22 cellular contexts compared by ENCODE assay signal in genomic region chr12:124323771-124324530, GRCh38. TPM values are rescaled to one million over a fixed set of nuclear protein-coding genes. Genes with fewer than 3 reads are reported as not detected.
DNase-seq lines count a peak whose midpoint lies in the region; ATAC-seq, FAIRE-seq and TF ChIP-seq lines count a peak whose summit lies in the region.
"Had no signal": no experiment of that assay in that cellular context is flagged by ENCODE, and none has a peak within 500 bp of the region (broad histone marks: within the 10 kb centered on the region; RNA-seq: fewer than 3 reads in every experiment).

No MANE protein-coding gene starts in this region.

- H3K4me3 Mint-ChIP-seq in HFFc6: peak overlapping the region; percentile 51; the same call in 1 of the 2 replicates
- H3K4me3 Mint-ChIP-seq in central memory CD8-positive, alpha-beta T cell: no peak overlapping the region
- H3K4me3 Mint-ChIP-seq in CD4-positive, alpha-beta memory T cell: no peak overlapping the region
- H3K4me3 Mint-ChIP-seq: H9, mesothelial cell of epicardium, type B pancreatic cell had no signal

- H3K79me2 ChIP-seq in keratinocyte (ENCODE audit: control insufficient read depth, insufficient read depth, low read length): no peaks in the 10 kb centered on the region

- FAIRE-seq in A549 (lab: Jason Lieb, UNC) (no peak), keratinocyte (lab: Jason Lieb, UNC) (peak; percentile 74)

- H3K4me2 ChIP-seq in A549: no peak overlapping the region
- no peak overlapping the region for H3K4me2 ChIP-seq in keratinocyte (ENCODE audit: control insufficient read depth, extremely low read depth, insufficient read depth, low read depth, low read length)

- H3K27me3 Mint-ChIP-seq in HFFc6 (ENCODE audit: insufficient read depth): peaks cover 39% of the 10 kb centered on the region
- no peaks in the 10 kb centered on the region for H3K27me3 Mint-ChIP-seq in central memory CD8-positive, alpha-beta T cell
- no peaks in the 10 kb centered on the region for H3K27me3 Mint-ChIP-seq in CD4-positive, alpha-beta memory T cell

- DNase-seq in A549 (ENCODE audit: low read depth in 1 of 2, low spot score in 1 of 2) (peak in 1 of 2 experiments; percentile 52), HFFc6 (no peak), keratinocyte (ENCODE audit: low read depth, low spot score) (no peak), NCI-H69 (lab: John Stamatoyannopoulos, UW) (no peak)
- DNase-seq in central memory CD8-positive, alpha-beta T cell (ENCODE audit: low spot score in 2 of 2): peak in 1 of 2 donors; percentile 28
- no peak for DNase-seq in CD4-positive, alpha-beta memory T cell
- DNase-seq: activated CD4-positive, alpha-beta T cell treated with anti-CD3 and anti-CD28 coated beads, Interleukin-2, amount 50 U/mL, for 4 hours; activated T-cell treated with anti-CD3 and anti-CD28 coated beads, Interleukin-2, amount 50 U/mL, for 1 hour; central memory CD4-positive, alpha-beta T cell; effector memory CD4-positive, alpha-beta T cell; H9; NCI-H1092 treated with DMSO at 0.1 percent for 48 hours; NCI-H524; stimulated activated naive CD4-positive, alpha-beta T cell; T-helper 1 cell had no signal

- dilution Hi-C loops in keratinocyte (cut with MboI; ENCODE audit: extremely low pct_ligation_motif_present, low sequenced_read_pairs): no loop called here

- H2AFZ ChIP-seq in keratinocyte (ENCODE audit: control insufficient read depth, low read length): no peak overlapping the region

- peaks cover 4% of the 10 kb centered on the region for H3K27me3 ChIP-seq in keratinocyte (ENCODE audit: control insufficient read depth, extremely low read depth, insufficient read depth, low read length)
- H3K27me3 ChIP-seq in CD4-positive, alpha-beta memory T cell (ENCODE audit: insufficient read depth, low read length): no peaks in the 10 kb centered on the region
- H3K27me3 ChIP-seq: neutrophil had no signal

- H3K27ac ChIP-seq in A549: no peak overlapping the region
- no peak overlapping the region for H3K27ac ChIP-seq in keratinocyte (ENCODE audit: control insufficient read depth, insufficient read depth, low read length)
- H3K27ac ChIP-seq in CD4-positive, alpha-beta memory T cell (ENCODE audit: low read depth, low read length): no peak overlapping the region
- H3K27ac ChIP-seq: neutrophil had no signal

- TF ChIP-seq EP300 in A549 (IDR thresholded peaks at IDR 0.05): no peak

- TF ChIP-seq CTCF in A549 (IDR thresholded peaks at IDR 0.05) (no peak), HFFc6 (IDR thresholded peaks at IDR 0.05) (no peak), keratinocyte (optimal IDR thresholded peaks at IDR 0.05 in 1 of 3, IDR thresholded peaks at IDR 0.05 in 1 of 3, conservative IDR thresholded peaks at IDR 0.05 in 1 of 3; ENCODE audit: extremely low read depth in 1 of 3, insufficient read depth in 2 of 3, low read length in 3 of 3) (no peak)

- no peaks in the 10 kb centered on the region for H3K4me1 ChIP-seq in A549
- no peaks in the 10 kb centered on the region for H3K4me1 ChIP-seq in keratinocyte (ENCODE audit: control insufficient read depth, extremely low read depth, insufficient read depth, low read length)
- no peaks in the 10 kb centered on the region for H3K4me1 ChIP-seq in CD4-positive, alpha-beta memory T cell (ENCODE audit: insufficient read depth, low read length)

- H3K9me3 ChIP-seq in A549: peaks cover 26% of the 10 kb centered on the region
- peaks cover 10% of the 10 kb centered on the region for H3K9me3 ChIP-seq in keratinocyte (ENCODE audit: control insufficient read depth, low read depth, low read length)
- peaks cover 5 to 9% of the 10 kb centered on the region in 2 donors for H3K9me3 ChIP-seq in CD4-positive, alpha-beta memory T cell (ENCODE audit: control insufficient read depth in 1 of 2, low read length in 2 of 2)

- H3K9me1 ChIP-seq in keratinocyte (ENCODE audit: control insufficient read depth, extremely low read depth, insufficient read depth, low read length): no peaks in the 10 kb centered on the region

- ATAC-seq in A549: no peak
- peak; percentile 24 for ATAC-seq in central memory CD8-positive, alpha-beta T cell (replicated peaks; ENCODE audit: extremely low read depth, poor library complexity, severe bottlenecking)
- no peak for ATAC-seq in HG02678 (IDR thresholded peaks at IDR 0.05; ENCODE audit: unreplicated experiment)
- no peak for ATAC-seq in GM18505 (IDR thresholded peaks at IDR 0.05; ENCODE audit: unreplicated experiment)
- ATAC-seq: Right ventricle myocardium inferior had no signal

- H3K9ac ChIP-seq in keratinocyte (ENCODE audit: control insufficient read depth, extremely low read depth, insufficient read depth, low read length): no peak overlapping the region

- intact Hi-C loops in CD4-positive, alpha-beta memory T cell (cut with micrococcal nuclease): no loop called here

- CTCF ChIA-PET in A549 (lab: Yijun Ruan, JAX): no interaction called here
- CTCF ChIA-PET in CD4-positive, alpha-beta memory T cell (lab: Charles Lee; ENCODE audit: partially characterized antibody): no interaction called here

- 92% methylated on average over 11 of the region's 11 CpGs for WGBS in A549 (ENCODE audit: missing lambda C conversion rate)

- H4K20me1 ChIP-seq in keratinocyte (ENCODE audit: control insufficient read depth, extremely low read depth, insufficient read depth, low read length): no peaks in the 10 kb centered on the region

- POLR2A ChIA-PET in A549 (lab: Yijun Ruan, JAX): no interaction called here
- POLR2A ChIA-PET in CD4-positive, alpha-beta memory T cell (lab: Charles Lee; ENCODE audit: partially characterized antibody): no interaction called here

- peaks cover 29% of the 10 kb centered on the region for H3K36me3 Mint-ChIP-seq in HFFc6 (ENCODE audit: low read depth)
- peaks cover 31% of the 10 kb centered on the region for H3K36me3 Mint-ChIP-seq in central memory CD8-positive, alpha-beta T cell (ENCODE audit: insufficient read depth)
- H3K36me3 Mint-ChIP-seq in CD4-positive, alpha-beta memory T cell: peaks cover 27 to 33% of the 10 kb centered on the region in 2 donors

- TF ChIP-seq POLR2A in A549 (IDR thresholded peaks at IDR 0.05; ENCODE audit: low read length) (no peak), GM18505 (IDR thresholded peaks at IDR 0.05; ENCODE audit: borderline replicate concordance, extremely low read depth, insufficient read depth, insufficient read length) (no peak)

- H3K4me1 Mint-ChIP-seq in HFFc6 (ENCODE audit: low read depth): no peaks in the 10 kb centered on the region; the same call in 1 of the 2 replicates
- H3K4me1 Mint-ChIP-seq in central memory CD8-positive, alpha-beta T cell: no peaks in the 10 kb centered on the region
- H3K4me1 Mint-ChIP-seq in CD4-positive, alpha-beta memory T cell: no peaks in the 10 kb centered on the region
- H3K4me1 Mint-ChIP-seq: mesothelial cell of epicardium had no signal

- H3K9me3 Mint-ChIP-seq in HFFc6: peaks cover 22% of the 10 kb centered on the region
- no peaks in the 10 kb centered on the region for H3K9me3 Mint-ChIP-seq in central memory CD8-positive, alpha-beta T cell
- H3K9me3 Mint-ChIP-seq in CD4-positive, alpha-beta memory T cell: peaks cover 0 to 22% (median 14%) of the 10 kb centered on the region in 8 donors

- peak overlapping the region; percentile 59 for H3K27ac Mint-ChIP-seq in HFFc6
- H3K27ac Mint-ChIP-seq in central memory CD8-positive, alpha-beta T cell (ENCODE audit: low read depth): no peak overlapping the region
- H3K27ac Mint-ChIP-seq in CD4-positive, alpha-beta memory T cell: peak overlapping the region in 2 of 7 donors; percentile 27 to 48
- H3K27ac Mint-ChIP-seq: H9, mesothelial cell of epicardium, type B pancreatic cell had no signal

- peaks cover 17 to 20% of the 10 kb centered on the region in 2 experiments for H3K36me3 ChIP-seq in keratinocyte (ENCODE audit: control insufficient read depth in 2 of 2, extremely low read depth in 1 of 2, insufficient read depth in 2 of 2, low read length in 2 of 2)
- peaks cover 15% of the 10 kb centered on the region for H3K36me3 ChIP-seq in CD4-positive, alpha-beta memory T cell (ENCODE audit: insufficient read depth, low read length)

- TF ChIP-seq RAD21 in A549 (conservative IDR thresholded peaks at IDR 0.05 in 1 of 2, IDR thresholded peaks at IDR 0.05 in 1 of 2): no peak

- H3K4me3 ChIP-seq in A549 (no peak overlapping the region), keratinocyte (ENCODE audit: control insufficient read depth in 2 of 3, extremely low read depth in 1 of 3, insufficient read depth in 2 of 3, low read depth in 1 of 3, low read length in 3 of 3) (no peak overlapping the region)
- no peak overlapping the region for H3K4me3 ChIP-seq in CD4-positive, alpha-beta memory T cell (ENCODE audit: low read length in 2 of 2)

TF ChIP-seq in A549, 52 proteins besides CTCF, POLR2A, EP300 and RAD21 (continues in another document):
- TF ChIP-seq PBX3 (IDR thresholded peaks at IDR 0.05) (no peak; the same call in 1 of the 2 replicates), MYC (IDR thresholded peaks at IDR 0.05; ENCODE audit: borderline replicate concordance, low read length) (no peak), CBX8 (IDR thresholded peaks at IDR 0.05) (no peak), NPAS2 (CRISPR knock-in tag; IDR thresholded peaks at IDR 0.05; ENCODE audit: borderline replicate concordance) (no peak)

RNA-seq across cellular contexts. Expression of gene RFLNA, which starts 29.1 kb away (rescaled TPM):
- polyA plus RNA-seq in A549 (2011; rRNA removed) (0.05 TPM in 1 of 2 replicates, not detected in the other), A549 (2017; fragmentation: RNase III; extraction: RNeasy Plus Mini Kit Qiagen cat#74134 plus additional on column Dnase treatment) (not detected in 3 replicates), keratinocyte (1.1 to 3.3 TPM (median 2.2 TPM) in 3 replicates)
- 0.07 and 0.12 TPM in 2 replicates for polyA plus RNA-seq in A549 (2012; cell fraction: cytosol; rRNA removed)
- polyA plus RNA-seq in A549 (2012; cell fraction: nucleus; rRNA removed): 0.05 and 0.10 TPM in 2 replicates
- not detected in 2 replicates for polyA minus RNA-seq in A549 (2011; rRNA and poly(A)+ RNA removed)
- total RNA-seq in HFFc6 (2021; fragmentation: NEBNext Ultra II Directional; extraction: Animal tissue kit (Norgen Biotek cat#: 25700)): not detected
- polyA plus RNA-seq in keratinocyte (2011; ENCODE audit: low read depth): not detected
- 1.3 and 2.6 TPM in 2 replicates for polyA plus RNA-seq in keratinocyte (2011; cell fraction: cytosol; rRNA removed)
- 1.0 and 2.8 TPM in 2 replicates for polyA plus RNA-seq in keratinocyte (2011; cell fraction: nucleus; rRNA removed)
- 4.2 TPM in 1 of 2 replicates, not detected in the other for polyA plus RNA-seq in keratinocyte (2012; ENCODE audit: low replicate concordance)
- polyA minus RNA-seq in keratinocyte: 0.93 to 5.9 TPM (median 1.5 TPM) in 3 replicates
- polyA minus RNA-seq in keratinocyte (2011; cell fraction: cytosol; rRNA and poly(A)+ RNA removed): 5.4 TPM
- polyA minus RNA-seq in keratinocyte (2011; cell fraction: nucleus; rRNA and poly(A)+ RNA removed): 0.42 and 2.3 TPM in 2 replicates
- total RNA-seq in CD4-positive, alpha-beta memory T cell: not detected
- not detected for polyA plus RNA-seq in CD4-positive, alpha-beta memory T cell
- polyA plus RNA-seq: AG04450 had no signal
